Comparison of ENCODE assay signal across 17 cellular contexts in the genomic region with DNA sequence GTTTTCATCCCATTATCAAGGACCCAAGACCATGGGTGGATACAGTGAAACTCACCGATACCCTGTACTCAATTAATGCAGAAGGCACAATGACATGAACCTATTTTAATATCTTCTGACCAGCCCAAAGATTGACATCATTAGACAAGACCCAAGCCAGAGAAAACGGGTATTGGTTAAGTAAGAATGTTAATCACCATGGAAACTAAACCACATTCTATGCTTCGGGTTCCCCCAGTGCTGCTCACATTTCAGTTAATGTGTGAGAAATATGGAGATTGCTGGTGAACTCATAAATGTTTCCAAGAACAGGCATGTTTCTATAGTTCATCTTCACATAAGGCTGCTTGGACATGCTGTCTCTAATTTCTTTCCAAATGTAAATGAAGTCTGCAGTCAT.
DNase-seq lines count a peak whose midpoint lies in the region; ATAC-seq and TF ChIP-seq lines count a peak whose summit lies in the region.
"Had no signal": no experiment of that assay in that cellular context is flagged by ENCODE, and none has a peak within 500 bp of the region (broad histone marks: within the 10 kb centered on the region; RNA-seq: fewer than 3 reads in every experiment).

No MANE protein-coding gene starts in this region.

- no peak for ATAC-seq in HG02798 (IDR thresholded peaks at IDR 0.05; ENCODE audit: poor library complexity, unreplicated experiment)
- ATAC-seq: CD8-positive, alpha-beta T cell had no signal

- DNase-seq in DMS79 treated with DMSO at 0.1 percent for 48 hours (lab: John Stamatoyannopoulos, UW) (peak; percentile 25), DMS79 (lab: John Stamatoyannopoulos, UW) (no peak), NCI-H2196 (lab: John Stamatoyannopoulos, UW; ENCODE audit: unreplicated experiment) (peak; percentile 7), NCI-H2196 treated with DMSO at 0.1 percent for 48 hours (lab: John Stamatoyannopoulos, UW; ENCODE audit: unreplicated experiment) (no peak), astrocyte of the cerebellum (ENCODE audit: low read depth) (peak; percentile 69), coronary artery (ENCODE audit: low spot score) (peak; percentile 1), NCI-H1417 (lab: John Stamatoyannopoulos, UW) (no peak)
- DNase-seq: Caco-2; CD4-positive, CD25-positive, alpha-beta regulatory T cell; CD8-positive, alpha-beta T cell; GF-D8; H7; HCEC 1CT had no signal

- H3K27ac ChIP-seq in coronary artery, result no peak overlapping the region
- H3K27ac ChIP-seq: 22Rv1, BLaER1, C4-2B had no signal

- no peak for TF ChIP-seq CTCF in astrocyte of the cerebellum (IDR thresholded peaks at IDR 0.05; ENCODE audit: low read depth, low read length, missing control alignments)
- no peak for TF ChIP-seq CTCF in coronary artery (IDR thresholded peaks at IDR 0.05)

- in situ Hi-C loops in astrocyte of the cerebellum (cut with HindIII; ENCODE audit: low sequenced_read_pairs), result no loop called here

- H3K4me3 ChIP-seq in astrocyte of the cerebellum (ENCODE audit: low read depth, low read length) (no peak overlapping the region), coronary artery (no peak overlapping the region)
- H3K4me3 ChIP-seq: BLaER1 had no signal

Comparison
In these comparisons a context has a peak if more than half of its experiments do, and no peak if none do; other contexts are left out.
1. DNase-seq: peak in DMS79 treated with DMSO at 0.1 percent for 48 hours (single experiment), NCI-H2196 (single experiment), astrocyte of the cerebellum (single experiment) and coronary artery (single experiment); none in DMS79 (single experiment), NCI-H2196 treated with DMSO at 0.1 percent for 48 hours (single experiment) and NCI-H1417 (0 of 3).